In genomic region chr2:216405588-216405987, GRCh38 we compare ENCODE assay signal across 1 cellular context.
TF ChIP-seq lines count a peak whose summit lies in the region.

No MANE protein-coding gene starts in this region.

TF ChIP-seq in IMR-90, 13 proteins besides CTCF, POLR2A, EP300 and RAD21:
- TF ChIP-seq FOS (IDR thresholded peaks at IDR 0.05; ENCODE audit: low read depth, low read length) = no peak
- TF ChIP-seq BHLHE40 (IDR thresholded peaks at IDR 0.05; ENCODE audit: low read depth, low read length) = no peak
- TF ChIP-seq RFX5 (IDR thresholded peaks at IDR 0.05; ENCODE audit: low read depth, low read length) = no peak
- no peak for TF ChIP-seq CHD1 (IDR thresholded peaks at IDR 0.05; ENCODE audit: low read depth, low read length)
- TF ChIP-seq RCOR1 (IDR thresholded peaks at IDR 0.05; ENCODE audit: insufficient replicate concordance, low read length) = no peak
- TF ChIP-seq NFE2L2 (IDR thresholded peaks at IDR 0.05; ENCODE audit: low read depth, low read length) = no peak
- no peak for TF ChIP-seq SMC3 (IDR thresholded peaks at IDR 0.05; ENCODE audit: low read depth, low read length)
- TF ChIP-seq MAFK (IDR thresholded peaks at IDR 0.05; ENCODE audit: low read depth, low read length) = no peak
- TF ChIP-seq MXI1 (IDR thresholded peaks at IDR 0.05; ENCODE audit: borderline replicate concordance, low read depth, low read length) = no peak
- no peak for TF ChIP-seq ELK1 (IDR thresholded peaks at IDR 0.05; ENCODE audit: borderline replicate concordance, low read depth, low read length)
- TF ChIP-seq MAZ (IDR thresholded peaks at IDR 0.05; ENCODE audit: borderline replicate concordance, low read depth, low read length) = no peak
- TF ChIP-seq, protein P1, sequence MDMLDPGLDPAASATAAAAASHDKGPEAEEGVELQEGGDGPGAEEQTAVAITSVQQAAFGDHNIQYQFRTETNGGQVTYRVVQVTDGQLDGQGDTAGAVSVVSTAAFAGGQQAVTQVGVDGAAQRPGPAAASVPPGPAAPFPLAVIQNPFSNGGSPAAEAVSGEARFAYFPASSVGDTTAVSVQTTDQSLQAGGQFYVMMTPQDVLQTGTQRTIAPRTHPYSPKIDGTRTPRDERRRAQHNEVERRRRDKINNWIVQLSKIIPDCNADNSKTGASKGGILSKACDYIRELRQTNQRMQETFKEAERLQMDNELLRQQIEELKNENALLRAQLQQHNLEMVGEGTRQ (IDR thresholded peaks at IDR 0.05; ENCODE audit: low read depth, low read length) = no peak
- TF ChIP-seq CEBPB (IDR thresholded peaks at IDR 0.05; ENCODE audit: low read depth, low read length) = no peak
